ENCODE assay signal across 1 cellular context in genomic region chr15:81323944-81324881, GRCh38.
TF ChIP-seq lines count a peak whose summit lies in the region.

STARD5 (minus strand) TSS chr15:81324141; CDS start chr15:81324099, 42 bp downstream.

TF ChIP-seq in HEK293, 187 proteins besides CTCF, POLR2A, EP300 and RAD21 (continued from another document and continues in another):
- TF ChIP-seq ZBTB6 (tag by site-specific recombination; IDR thresholded peaks at IDR 0.05) (peak; percentile 87), ZBTB17 (tag by site-specific recombination; IDR thresholded peaks at IDR 0.05) (peak; percentile 45), ZNF600 (tag by site-specific recombination; IDR thresholded peaks at IDR 0.05) (peak; percentile 73; the same call in 1 of the 2 replicates), ZFP3 (tag by site-specific recombination; IDR thresholded peaks at IDR 0.05; ENCODE audit: low read depth) (no peak), MEIS1 (CRISPR knock-in tag; IDR thresholded peaks at IDR 0.05; ENCODE audit: borderline replicate concordance) (no peak), ZNF274 (IDR thresholded peaks at IDR 0.05; ENCODE audit: low read length) (no peak), ZNF274 (tag by site-specific recombination; IDR thresholded peaks at IDR 0.05; ENCODE audit: borderline replicate concordance) (no peak), YY2 (tag by site-specific recombination; IDR thresholded peaks at IDR 0.05) (no peak), AEBP2 (tag by site-specific recombination; IDR thresholded peaks at IDR 0.05; ENCODE audit: borderline replicate concordance) (no peak), HOXD13 (CRISPR knock-in tag; IDR thresholded peaks at IDR 0.05; ENCODE audit: borderline replicate concordance) (no peak), BCL11B (tag by site-specific recombination; IDR thresholded peaks at IDR 0.05; ENCODE audit: low read depth) (no peak), ZNF544 (tag by site-specific recombination; IDR thresholded peaks at IDR 0.05) (no peak), RBAK (tag by site-specific recombination; IDR thresholded peaks at IDR 0.05) (no peak), ZNF148 (tag by site-specific recombination; IDR thresholded peaks at IDR 0.05; ENCODE audit: borderline replicate concordance) (no peak), ZBTB1 (tag by site-specific recombination; IDR thresholded peaks at IDR 0.05) (no peak), ZBTB10 (tag by site-specific recombination; IDR thresholded peaks at IDR 0.05) (0 out of 2 replicates have a peak, but pooled peaks have one; percentile 20), ZNF404 (tag by site-specific recombination; IDR thresholded peaks at IDR 0.05) (no peak), ZNF146 (tag by site-specific recombination; IDR thresholded peaks at IDR 0.05) (no peak), ZNF24 (tag by site-specific recombination; IDR thresholded peaks at IDR 0.05) (no peak), ZNF133 (tag by site-specific recombination; IDR thresholded peaks at IDR 0.05) (no peak), ZIC2 (tag by site-specific recombination; IDR thresholded peaks at IDR 0.05) (no peak), KLF7 (tag by site-specific recombination; IDR thresholded peaks at IDR 0.05; ENCODE audit: borderline replicate concordance) (no peak), GLIS1 (tag by site-specific recombination; IDR thresholded peaks at IDR 0.05) (no peak), ZEB2 (tag by site-specific recombination; IDR thresholded peaks at IDR 0.05) (no peak), ZBTB7A (tag by site-specific recombination; IDR thresholded peaks at IDR 0.05; ENCODE audit: low read depth) (no peak), SP2 (tag by site-specific recombination; IDR thresholded peaks at IDR 0.05) (peak; percentile 98), ZNF768 (tag by site-specific recombination; IDR thresholded peaks at IDR 0.05) (no peak), SP7 (tag by site-specific recombination; IDR thresholded peaks at IDR 0.05) (no peak; the same call in 1 of the 2 replicates), ZSCAN5A (tag by site-specific recombination; IDR thresholded peaks at IDR 0.05) (no peak), ZNF433 (tag by site-specific recombination; IDR thresholded peaks at IDR 0.05; ENCODE audit: low read depth) (no peak), ZNF416 (tag by site-specific recombination; IDR thresholded peaks at IDR 0.05) (no peak), ZNF560 (tag by site-specific recombination; IDR thresholded peaks at IDR 0.05; ENCODE audit: borderline replicate concordance) (no peak), ZNF311 (tag by site-specific recombination; IDR thresholded peaks at IDR 0.05; ENCODE audit: borderline replicate concordance) (no peak), SCRT1 (tag by site-specific recombination; IDR thresholded peaks at IDR 0.05; ENCODE audit: borderline replicate concordance) (no peak), ZNF610 (tag by site-specific recombination; IDR thresholded peaks at IDR 0.05; ENCODE audit: borderline replicate concordance) (peak; percentile 87; the same call in 1 of the 2 replicates), TCF7L2 (IDR thresholded peaks at IDR 0.05; ENCODE audit: borderline replicate concordance, low read depth, low read length) (no peak), ZNF654 (tag by site-specific recombination; IDR thresholded peaks at IDR 0.05; ENCODE audit: low read depth) (no peak), TRIM28 (IDR thresholded peaks at IDR 0.05; ENCODE audit: borderline replicate concordance, low read length) (no peak), ZNF660 (tag by site-specific recombination; IDR thresholded peaks at IDR 0.05) (no peak), ZNF157 (tag by site-specific recombination; IDR thresholded peaks at IDR 0.05) (no peak), ZNF791 (tag by site-specific recombination; IDR thresholded peaks at IDR 0.05) (no peak), BCL6B (tag by site-specific recombination; IDR thresholded peaks at IDR 0.05) (no peak), ZFP69B (tag by site-specific recombination; IDR thresholded peaks at IDR 0.05) (0 out of 2 replicates have a peak, but pooled peaks have one; percentile 9), OVOL3 (tag by site-specific recombination; IDR thresholded peaks at IDR 0.05) (no peak), ZNF549 (tag by site-specific recombination; IDR thresholded peaks at IDR 0.05) (0 out of 2 replicates have a peak, but pooled peaks have one; percentile 38), ZNF626 (tag by site-specific recombination; IDR thresholded peaks at IDR 0.05) (no peak), YY1 (tag by site-specific recombination; IDR thresholded peaks at IDR 0.05) (no peak; the same call in 1 of the 2 replicates), ZNF350 (tag by site-specific recombination; IDR thresholded peaks at IDR 0.05) (no peak), ZNF335 (tag by site-specific recombination; conservative IDR thresholded peaks at IDR 0.05) (peak; percentile 72), ZNF248 (tag by site-specific recombination; IDR thresholded peaks at IDR 0.05) (no peak)
- TF ChIP-seq, protein P1, sequence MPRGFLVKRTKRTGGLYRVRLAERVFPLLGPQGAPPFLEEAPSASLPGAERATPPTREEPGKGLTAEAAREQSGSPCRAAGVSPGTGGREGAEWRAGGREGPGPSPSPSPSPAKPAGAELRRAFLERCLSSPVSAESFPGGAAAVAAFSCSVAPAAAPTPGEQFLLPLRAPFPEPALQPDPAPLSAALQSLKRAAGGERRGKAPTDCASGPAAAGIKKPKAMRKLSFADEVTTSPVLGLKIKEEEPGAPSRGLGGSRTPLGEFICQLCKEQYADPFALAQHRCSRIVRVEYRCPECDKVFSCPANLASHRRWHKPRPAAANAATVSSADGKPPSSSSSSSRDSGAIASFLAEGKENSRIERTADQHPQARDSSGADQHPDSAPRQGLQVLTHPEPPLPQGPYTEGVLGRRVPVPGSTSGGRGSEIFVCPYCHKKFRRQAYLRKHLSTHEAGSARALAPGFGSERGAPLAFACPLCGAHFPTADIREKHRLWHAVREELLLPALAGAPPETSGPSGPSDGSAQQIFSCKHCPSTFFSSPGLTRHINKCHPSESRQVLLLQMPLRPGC (tag by site-specific recombination; IDR thresholded peaks at IDR 0.05) = 0 out of 2 replicates have a peak, but pooled peaks have one; percentile 13
- TF ChIP-seq, protein P2, sequence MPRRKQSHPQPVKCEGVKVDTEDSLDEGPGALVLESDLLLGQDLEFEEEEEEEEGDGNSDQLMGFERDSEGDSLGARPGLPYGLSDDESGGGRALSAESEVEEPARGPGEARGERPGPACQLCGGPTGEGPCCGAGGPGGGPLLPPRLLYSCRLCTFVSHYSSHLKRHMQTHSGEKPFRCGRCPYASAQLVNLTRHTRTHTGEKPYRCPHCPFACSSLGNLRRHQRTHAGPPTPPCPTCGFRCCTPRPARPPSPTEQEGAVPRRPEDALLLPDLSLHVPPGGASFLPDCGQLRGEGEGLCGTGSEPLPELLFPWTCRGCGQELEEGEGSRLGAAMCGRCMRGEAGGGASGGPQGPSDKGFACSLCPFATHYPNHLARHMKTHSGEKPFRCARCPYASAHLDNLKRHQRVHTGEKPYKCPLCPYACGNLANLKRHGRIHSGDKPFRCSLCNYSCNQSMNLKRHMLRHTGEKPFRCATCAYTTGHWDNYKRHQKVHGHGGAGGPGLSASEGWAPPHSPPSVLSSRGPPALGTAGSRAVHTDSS (tag by site-specific recombination; IDR thresholded peaks at IDR 0.05) = no peak
- TF ChIP-seq, protein P3, sequence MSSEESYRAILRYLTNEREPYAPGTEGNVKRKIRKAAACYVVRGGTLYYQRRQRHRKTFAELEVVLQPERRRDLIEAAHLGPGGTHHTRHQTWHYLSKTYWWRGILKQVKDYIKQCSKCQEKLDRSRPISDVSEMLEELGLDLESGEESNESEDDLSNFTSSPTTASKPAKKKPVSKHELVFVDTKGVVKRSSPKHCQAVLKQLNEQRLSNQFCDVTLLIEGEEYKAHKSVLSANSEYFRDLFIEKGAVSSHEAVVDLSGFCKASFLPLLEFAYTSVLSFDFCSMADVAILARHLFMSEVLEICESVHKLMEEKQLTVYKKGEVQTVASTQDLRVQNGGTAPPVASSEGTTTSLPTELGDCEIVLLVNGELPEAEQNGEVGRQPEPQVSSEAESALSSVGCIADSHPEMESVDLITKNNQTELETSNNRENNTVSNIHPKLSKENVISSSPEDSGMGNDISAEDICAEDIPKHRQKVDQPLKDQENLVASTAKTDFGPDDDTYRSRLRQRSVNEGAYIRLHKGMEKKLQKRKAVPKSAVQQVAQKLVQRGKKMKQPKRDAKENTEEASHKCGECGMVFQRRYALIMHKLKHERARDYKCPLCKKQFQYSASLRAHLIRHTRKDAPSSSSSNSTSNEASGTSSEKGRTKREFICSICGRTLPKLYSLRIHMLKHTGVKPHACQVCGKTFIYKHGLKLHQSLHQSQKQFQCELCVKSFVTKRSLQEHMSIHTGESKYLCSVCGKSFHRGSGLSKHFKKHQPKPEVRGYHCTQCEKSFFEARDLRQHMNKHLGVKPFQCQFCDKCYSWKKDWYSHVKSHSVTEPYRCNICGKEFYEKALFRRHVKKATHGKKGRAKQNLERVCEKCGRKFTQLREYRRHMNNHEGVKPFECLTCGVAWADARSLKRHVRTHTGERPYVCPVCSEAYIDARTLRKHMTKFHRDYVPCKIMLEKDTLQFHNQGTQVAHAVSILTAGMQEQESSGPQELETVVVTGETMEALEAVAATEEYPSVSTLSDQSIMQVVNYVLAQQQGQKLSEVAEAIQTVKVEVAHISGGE (tag by site-specific recombination; conservative IDR thresholded peaks at IDR 0.05; ENCODE audit: low read depth) = no peak
